19 cellular contexts compared by ENCODE assay signal in the genomic region with DNA sequence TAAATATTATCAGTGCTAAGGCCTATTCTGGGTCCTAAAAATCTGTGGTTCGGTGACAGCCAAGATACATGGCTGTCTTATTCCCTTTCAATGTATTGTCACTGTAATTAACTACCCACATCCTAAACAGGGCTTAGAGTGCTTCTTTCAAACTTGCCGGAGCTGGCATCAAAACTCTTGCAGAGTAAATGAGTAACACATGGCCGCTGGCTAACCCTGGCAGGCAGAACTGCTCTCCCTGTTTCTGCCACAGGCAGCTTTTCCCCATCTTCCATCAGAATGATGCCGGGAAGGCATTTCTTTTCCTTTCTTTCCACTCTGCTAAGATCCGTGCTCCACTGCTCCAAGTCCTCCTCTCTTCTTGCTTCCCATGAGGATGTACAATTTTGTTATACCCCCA. TPM values are rescaled to one million over a fixed set of nuclear protein-coding genes. Genes with fewer than 3 reads are reported as not detected.
DNase-seq lines count a peak whose midpoint lies in the region; ATAC-seq and TF ChIP-seq lines count a peak whose summit lies in the region.
"Had no signal": no experiment of that assay in that cellular context is flagged by ENCODE, and none has a peak within 500 bp of the region (broad histone marks: within the 10 kb centered on the region; RNA-seq: fewer than 3 reads in every experiment).

No MANE protein-coding gene starts in this region.

- H3K9ac ChIP-seq in SK-N-MC (ENCODE audit: insufficient read length) = no peak overlapping the region

- no peaks in the 10 kb centered on the region for H3K36me3 ChIP-seq in SK-N-MC (ENCODE audit: insufficient read depth, low read length)
- H3K36me3 ChIP-seq: colonic mucosa had no signal

- ATAC-seq in GM18519 (IDR thresholded peaks at IDR 0.05; ENCODE audit: low FRiP score, unreplicated experiment) (no peak), GM18909 (IDR thresholded peaks at IDR 0.05; ENCODE audit: poor library complexity, unreplicated experiment) (no peak)
- ATAC-seq: HCT116; sciatic nerve; stimulated activated naive CD8-positive, alpha-beta T cell treated with anti-CD3 and anti-CD28 coated beads, Interleukin-15, amount 100 ng/mL, for 72 hours; WTC11 had no signal

- H3K9me3 ChIP-seq in SK-N-MC (ENCODE audit: low read depth, low read length) = no peaks in the 10 kb centered on the region
- H3K9me3 ChIP-seq: colonic mucosa had no signal

- H3K4me3 ChIP-seq in AG10803 (ENCODE audit: low read length) (no peak overlapping the region), SK-N-MC (peak overlapping the region; percentile 38), fibroblast of the aortic adventitia (ENCODE audit: low read depth, low read length) (no peak overlapping the region)
- H3K4me3 ChIP-seq: colonic mucosa had no signal

- DNase-seq in AG10803 (ENCODE audit: low read depth) = peak; percentile 32
- DNase-seq in SK-N-MC (ENCODE audit: low read depth, low spot score) = peak; percentile 8
- peak; percentile 4 for DNase-seq in fibroblast of the aortic adventitia (ENCODE audit: low read depth)
- peak; percentile 18 for DNase-seq in mucosa of gallbladder (ENCODE audit: low spot score)
- DNase-seq in stimulated activated CD4-positive, alpha-beta T cell treated with anti-CD3 and anti-CD28 coated beads, Interleukin-4, amount 100 ng/mL, for 1 hour = no peak
- DNase-seq in T-helper 1 cell = no peak
- DNase-seq: activated CD4-positive, alpha-beta memory T cell treated with anti-CD3 and anti-CD28 coated beads for 36 hours; activated naive CD4-positive, alpha-beta T cell treated with Interleukin-2 at 50 U/mL for 16 hours; activated T-cell treated with anti-CD3 and anti-CD28 coated beads, Interleukin-2, amount 50 U/mL, for 1 hour; colonic mucosa; KBM-7; NCI-H2081; stimulated activated naive CD8-positive, alpha-beta T cell treated with anti-CD3 and anti-CD28 coated beads, Interleukin-15, amount 100 ng/mL, for 72 hours; T-helper 2 cell had no signal

- peak overlapping the region; percentile 64; the same call in 1 of the 2 replicates for H3K27ac ChIP-seq in SK-N-MC
- H3K27ac ChIP-seq: colonic mucosa had no signal

- TF ChIP-seq CTCF in AG10803 (conservative IDR thresholded peaks at IDR 0.05; ENCODE audit: low read length) = no peak
- no peak for TF ChIP-seq CTCF in fibroblast of the aortic adventitia (IDR thresholded peaks at IDR 0.05; ENCODE audit: insufficient read depth, low read length)

RNA-seq across cellular contexts. Expression of a gene that starts 54.8 kb away (rescaled TPM):
- total RNA-seq in fibroblast of the aortic adventitia (ENCODE audit: low replicate concordance) (64.2 and 65.3 TPM in 2 replicates), mucosa of gallbladder (61.5 TPM)

Comparison
In these comparisons a context has a peak if more than half of its experiments do, and no peak if none do; other contexts are left out.
1. DNase-seq: peak in AG10803 (single experiment), SK-N-MC (single experiment), fibroblast of the aortic adventitia (single experiment) and mucosa of gallbladder (single experiment); none in stimulated activated CD4-positive, alpha-beta T cell treated with anti-CD3 and anti-CD28 coated beads, Interleukin-4, amount 100 ng/mL, for 1 hour (single experiment) and T-helper 1 cell (0 of 5).